16 cellular contexts compared by ENCODE assay signal in the genomic region with DNA sequence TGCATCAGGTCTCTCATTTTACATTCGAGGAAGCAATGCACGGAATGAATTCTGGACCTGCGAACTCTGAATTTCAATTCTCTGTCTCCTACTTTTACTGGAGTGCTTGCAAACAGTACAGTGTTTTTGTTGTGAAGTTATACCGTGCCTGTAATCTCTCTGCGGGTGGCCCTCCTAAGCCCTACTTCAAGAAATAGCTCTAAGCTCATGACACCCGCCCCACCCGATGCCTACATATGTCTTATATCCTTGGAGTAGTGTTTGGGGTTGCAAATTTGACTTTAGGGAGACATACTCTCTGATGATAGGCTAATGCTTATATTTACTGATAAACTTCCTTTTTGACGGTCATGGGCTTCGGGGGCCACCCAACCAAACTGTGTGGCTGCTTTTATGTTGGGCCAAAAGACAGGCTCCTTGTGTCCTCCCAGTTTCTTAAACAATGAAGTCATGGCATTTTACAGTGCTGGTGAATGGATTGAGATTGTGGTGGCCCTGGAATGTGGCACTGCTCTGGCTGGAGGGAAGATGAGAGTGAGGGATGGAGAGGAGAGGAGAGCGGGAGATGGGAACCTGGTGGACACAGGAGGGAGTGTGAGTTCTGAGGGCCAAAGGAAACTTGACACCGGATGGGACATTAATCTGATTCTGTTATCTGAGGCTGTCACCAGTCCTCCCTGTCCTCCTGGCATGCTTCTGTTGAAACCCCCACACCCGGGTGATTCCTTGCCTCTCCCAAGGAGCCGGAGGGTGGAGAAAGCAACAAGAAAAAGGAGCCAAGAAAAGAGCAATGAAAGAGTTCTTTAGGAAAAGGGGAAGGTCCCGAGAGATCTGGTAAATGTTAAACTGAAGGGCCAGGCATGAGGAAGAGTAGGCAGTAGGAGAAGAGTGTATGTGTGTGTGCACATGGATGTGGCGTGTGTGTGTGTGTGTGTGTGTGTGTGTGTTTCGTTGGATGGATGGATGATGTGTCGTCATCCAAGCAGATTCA.
DNase-seq lines count a peak whose midpoint lies in the region; ATAC-seq and TF ChIP-seq lines count a peak whose summit lies in the region.
"Had no signal": no experiment of that assay in that cellular context is flagged by ENCODE, and none has a peak within 500 bp of the region (broad histone marks: within the 10 kb centered on the region; RNA-seq: fewer than 3 reads in every experiment).

No MANE protein-coding gene starts in this region.

- no peaks in the 10 kb centered on the region for H3K27me3 Mint-ChIP-seq in endodermal cell (ENCODE audit: insufficient read depth)
- H3K27me3 Mint-ChIP-seq: activated naive CD8-positive, alpha-beta T cell treated with anti-CD3 and anti-CD28 coated beads for 36 hours had no signal

- H3K27ac Mint-ChIP-seq in endodermal cell, result peak overlapping the region; percentile 84
- H3K27ac Mint-ChIP-seq: activated naive CD8-positive, alpha-beta T cell treated with anti-CD3 and anti-CD28 coated beads for 36 hours had no signal

- H3K27me3 ChIP-seq in endodermal cell (ENCODE audit: control insufficient read depth, insufficient read depth, low read length, poor library complexity, severe bottlenecking) (no peaks in the 10 kb centered on the region), trophoblast cell (ENCODE audit: insufficient read depth, low read length) (no peaks in the 10 kb centered on the region)
- H3K27me3 ChIP-seq: esophagus muscularis mucosa had no signal

- peak overlapping the region; percentile 32 for H3K4ac ChIP-seq in trophoblast cell (ENCODE audit: low read depth, low read length)

- peaks cover 15% of the 10 kb centered on the region for H3K36me3 Mint-ChIP-seq in endodermal cell (ENCODE audit: low read depth)
- H3K36me3 Mint-ChIP-seq: activated naive CD8-positive, alpha-beta T cell treated with anti-CD3 and anti-CD28 coated beads for 36 hours had no signal

- peak overlapping the region; percentile 17 for H4K8ac ChIP-seq in trophoblast cell (ENCODE audit: low read depth, low read length)

- no peak overlapping the region for H4K12ac ChIP-seq in trophoblast cell (ENCODE audit: low read depth, low read length)

- peak overlapping the region; percentile 11 for H3K4me3 Mint-ChIP-seq in endodermal cell
- H3K4me3 Mint-ChIP-seq: activated naive CD8-positive, alpha-beta T cell treated with anti-CD3 and anti-CD28 coated beads for 36 hours had no signal

- H3K14ac ChIP-seq in trophoblast cell (ENCODE audit: low read length), result no peak overlapping the region

- no peak overlapping the region for H2AK5ac ChIP-seq in trophoblast cell (ENCODE audit: low read length)

- ATAC-seq in GM18907 (IDR thresholded peaks at IDR 0.05; ENCODE audit: unreplicated experiment) (no peak), HG02970 (IDR thresholded peaks at IDR 0.05; ENCODE audit: low FRiP score, unreplicated experiment) (no peak)

- peaks cover 42% of the 10 kb centered on the region for H3K36me3 ChIP-seq in endodermal cell (ENCODE audit: control insufficient read depth, insufficient read depth, low read length)
- H3K36me3 ChIP-seq in trophoblast cell (ENCODE audit: control insufficient read depth in 1 of 2, insufficient read depth in 2 of 2, low read length in 2 of 2), result peaks cover 0 to 2% of the 10 kb centered on the region in 2 experiments
- H3K36me3 ChIP-seq: esophagus muscularis mucosa had no signal

- H3K9ac ChIP-seq in endodermal cell (ENCODE audit: extremely low read depth, low read length, poor library complexity, severe bottlenecking) (peak overlapping the region; percentile 22), trophoblast cell (ENCODE audit: low read length) (no peak overlapping the region)

- H3K23ac ChIP-seq in trophoblast cell (ENCODE audit: low read length), result no peak overlapping the region

- H3K4me1 ChIP-seq in endodermal cell (ENCODE audit: control insufficient read depth, insufficient read depth, low read length) (peaks cover 60% of the 10 kb centered on the region), trophoblast cell (ENCODE audit: control insufficient read depth in 1 of 2, insufficient read depth in 2 of 2, low read length in 2 of 2) (peaks cover 42 to 46% of the 10 kb centered on the region in 2 experiments)

- H2BK12ac ChIP-seq in trophoblast cell (ENCODE audit: low read length), result peak overlapping the region; percentile 41

- H2AFZ ChIP-seq in trophoblast cell (ENCODE audit: insufficient read depth, low read length, poor library complexity), result no peak overlapping the region

- H3K4me2 ChIP-seq in trophoblast cell (ENCODE audit: low read length), result peak overlapping the region; percentile 29

- no peak overlapping the region for H2BK120ac ChIP-seq in trophoblast cell (ENCODE audit: insufficient read depth, low read length, poor library complexity)

- H3K4me1 Mint-ChIP-seq in endodermal cell, result peaks cover 10% of the 10 kb centered on the region
- H3K4me1 Mint-ChIP-seq: activated naive CD8-positive, alpha-beta T cell treated with anti-CD3 and anti-CD28 coated beads for 36 hours had no signal

- H3K27ac ChIP-seq in endodermal cell (ENCODE audit: low read depth, low read length) (no peak overlapping the region), trophoblast cell (ENCODE audit: low read depth, low read length) (peak overlapping the region; percentile 57)
- H3K27ac ChIP-seq: esophagus muscularis mucosa, VCaP had no signal

- H2BK5ac ChIP-seq in trophoblast cell (ENCODE audit: low read depth, low read length, poor library complexity), result peak overlapping the region; percentile 1

- peak overlapping the region; percentile 13 for H4K91ac ChIP-seq in trophoblast cell (ENCODE audit: low read depth, low read length)

- peaks cover 11% of the 10 kb centered on the region for H3K79me2 ChIP-seq in trophoblast cell (ENCODE audit: control insufficient read depth, insufficient read depth, low read length, poor library complexity)

- H3K9me3 ChIP-seq in endodermal cell (ENCODE audit: control insufficient read depth, low read length) (no peaks in the 10 kb centered on the region), trophoblast cell (ENCODE audit: insufficient read depth, low read depth, low read length) (no peaks in the 10 kb centered on the region)
- H3K9me3 ChIP-seq: esophagus muscularis mucosa had no signal

- peak; percentile 56 for DNase-seq in EH (ENCODE audit: low read depth)
- DNase-seq in RPMI7951 (ENCODE audit: low read depth), result peak; percentile 45
- peak; percentile 85 for DNase-seq in endodermal cell
- DNase-seq in trophoblast cell, result no peak
- no peak for DNase-seq in HK-2 (ENCODE audit: unreplicated experiment)
- DNase-seq in NCI-H1417 (lab: John Stamatoyannopoulos, UW), result no peak
- DNase-seq: activated naive CD8-positive, alpha-beta T cell treated with anti-CD3 and anti-CD28 coated beads for 36 hours; EL; NCI-H1092 treated with DMSO at 0.1 percent for 48 hours; NCI-H526 treated with DMSO at 0.1 percent for 48 hours; posterior cingulate gyrus; SIG-M5 had no signal

- H3K79me1 ChIP-seq in trophoblast cell (ENCODE audit: low read length), result peaks cover 30% of the 10 kb centered on the region

- H3K9me3 Mint-ChIP-seq in endodermal cell, result no peaks in the 10 kb centered on the region
- H3K9me3 Mint-ChIP-seq: activated naive CD8-positive, alpha-beta T cell treated with anti-CD3 and anti-CD28 coated beads for 36 hours had no signal

- TF ChIP-seq CTCF in endodermal cell (conservative IDR thresholded peaks at IDR 0.05), result peak; percentile 69

- no peak overlapping the region for H3K18ac ChIP-seq in trophoblast cell (ENCODE audit: low read length)

- WGBS in endodermal cell (ENCODE audit: insufficient coverage in 1 of 2, insufficient read length in 1 of 2), 2 experiments, result 66 to 77% methylated on average over 8 to 15 of the region's 17 CpGs
- no CpG with 5 or more reads among the region's 17 CpGs for WGBS in trophoblast cell (ENCODE audit: extremely low coverage, insufficient coverage, insufficient read length)

- H3K4me3 ChIP-seq in endodermal cell (ENCODE audit: low read length), result peak overlapping the region; percentile 39
- H3K4me3 ChIP-seq in trophoblast cell (ENCODE audit: low read depth, low read length), result no peak overlapping the region
- H3K4me3 ChIP-seq: esophagus muscularis mucosa had no signal

Comparison
In these comparisons a context has a peak if more than half of its experiments do, and no peak if none do; other contexts are left out.
1. DNase-seq: peak in EH (single experiment), RPMI7951 (single experiment) and endodermal cell (single experiment); none in trophoblast cell (0 of 2), HK-2 (single experiment) and NCI-H1417 (0 of 3).